ENCODE assay signal across 10 cellular contexts in genomic region chr20:38418509-38419204, GRCh38. TPM values are rescaled to one million over a fixed set of nuclear protein-coding genes. Genes with fewer than 3 reads are reported as not detected.
DNase-seq lines count a peak whose midpoint lies in the region; ATAC-seq and TF ChIP-seq lines count a peak whose summit lies in the region.
"Had no signal": no experiment of that assay in that cellular context is flagged by ENCODE, and none has a peak within 500 bp of the region (broad histone marks: within the 10 kb centered on the region; RNA-seq: fewer than 3 reads in every experiment).

No MANE protein-coding gene starts in this region.

- no peaks in the 10 kb centered on the region for H3K9me3 Mint-ChIP-seq in natural killer cell treated with Interleukin-12 subunit alpha and Interleukin-12 subunit beta and Interleukin-15 and Interleukin-18, amount 100 ng/mL, for 72 hours
- H3K9me3 Mint-ChIP-seq in natural killer cell, result no peaks in the 10 kb centered on the region
- H3K9me3 Mint-ChIP-seq: dendritic cell treated with granulocyte-macrophage colony-stimulating factor and Interleukin-4, amounts not matched to agents 40 ng/mL and 50 ng/mL, for 4 days had no signal

- peak; percentile 21 to 30 for ATAC-seq in natural killer cell treated with Interleukin-12 subunit alpha and Interleukin-12 subunit beta and Interleukin-15 and Interleukin-18, amount 100 ng/mL, for 72 hours
- ATAC-seq in natural killer cell (no peak), left colon (peak; percentile 40), HG03045 (IDR thresholded peaks at IDR 0.05; ENCODE audit: unreplicated experiment) (no peak), GM18517 (IDR thresholded peaks at IDR 0.05; ENCODE audit: unreplicated experiment) (no peak)

- peaks cover 48% of the 10 kb centered on the region for H3K36me3 Mint-ChIP-seq in natural killer cell treated with Interleukin-12 subunit alpha and Interleukin-12 subunit beta and Interleukin-15 and Interleukin-18, amount 100 ng/mL, for 72 hours
- H3K36me3 Mint-ChIP-seq in natural killer cell, result peaks cover 9% of the 10 kb centered on the region

- no peak overlapping the region for H3K4me3 ChIP-seq in astrocyte of the spinal cord (ENCODE audit: low read depth, low read length)
- H3K4me3 ChIP-seq: BLaER1 had no signal

- in situ Hi-C loops in astrocyte of the spinal cord (cut with HindIII; ENCODE audit: low sequenced_read_pairs), result no loop called here

- H3K27me3 Mint-ChIP-seq in natural killer cell treated with Interleukin-12 subunit alpha and Interleukin-12 subunit beta and Interleukin-15 and Interleukin-18, amount 100 ng/mL, for 72 hours, result no peaks in the 10 kb centered on the region
- no peaks in the 10 kb centered on the region for H3K27me3 Mint-ChIP-seq in natural killer cell (ENCODE audit: low read depth in 2 of 2)
- H3K27me3 Mint-ChIP-seq: dendritic cell treated with granulocyte-macrophage colony-stimulating factor and Interleukin-4, amounts not matched to agents 40 ng/mL and 50 ng/mL, for 4 days had no signal

- TF ChIP-seq CTCF in natural killer cell (IDR thresholded peaks at IDR 0.05), result no peak
- no peak for TF ChIP-seq CTCF in astrocyte of the spinal cord (IDR thresholded peaks at IDR 0.05; ENCODE audit: low read depth, low read length)

- H3K4me3 Mint-ChIP-seq in natural killer cell treated with Interleukin-12 subunit alpha and Interleukin-12 subunit beta and Interleukin-15 and Interleukin-18, amount 100 ng/mL, for 72 hours, result no peak overlapping the region
- no peak overlapping the region for H3K4me3 Mint-ChIP-seq in natural killer cell
- H3K4me3 Mint-ChIP-seq: dendritic cell treated with granulocyte-macrophage colony-stimulating factor and Interleukin-4, amounts not matched to agents 40 ng/mL and 50 ng/mL, for 4 days had no signal

- no peak for DNase-seq in natural killer cell treated with Interleukin-12 subunit alpha and Interleukin-12 subunit beta and Interleukin-15 and Interleukin-18, amount 100 ng/mL, for 72 hours (ENCODE audit: low spot score)
- DNase-seq in natural killer cell (no peak), astrocyte of the spinal cord (ENCODE audit: low read depth, low spot score) (peak; percentile 27), left colon (no peak), NCI-H1048 (lab: John Stamatoyannopoulos, UW) (no peak), NCI-H69 (lab: John Stamatoyannopoulos, UW) (no peak)

- H3K27ac Mint-ChIP-seq in natural killer cell treated with Interleukin-12 subunit alpha and Interleukin-12 subunit beta and Interleukin-15 and Interleukin-18, amount 100 ng/mL, for 72 hours, result peak overlapping the region in 1 of 2 donors; percentile 64
- H3K27ac Mint-ChIP-seq in natural killer cell, result no peak overlapping the region
- H3K27ac Mint-ChIP-seq: dendritic cell treated with granulocyte-macrophage colony-stimulating factor and Interleukin-4, amounts not matched to agents 40 ng/mL and 50 ng/mL, for 4 days had no signal

- H3K4me1 Mint-ChIP-seq in natural killer cell treated with Interleukin-12 subunit alpha and Interleukin-12 subunit beta and Interleukin-15 and Interleukin-18, amount 100 ng/mL, for 72 hours (ENCODE audit: low read depth in 2 of 2), result peaks cover 0 to 21% of the 10 kb centered on the region in 2 donors
- peaks cover 0 to 12% of the 10 kb centered on the region in 2 donors for H3K4me1 Mint-ChIP-seq in natural killer cell

- intact Hi-C loops in natural killer cell (cut with micrococcal nuclease), result no loop called here
- intact Hi-C loops in left colon (cut with DNase I, micrococcal nuclease), result no loop called here

RNA-seq across cellular contexts. Expression of gene SNHG17, which starts 16.5 kb away (rescaled TPM):
- total RNA-seq in natural killer cell treated with Interleukin-12 subunit alpha and Interleukin-12 subunit beta and Interleukin-15 and Interleukin-18, amount 100 ng/mL, for 72 hours, result 100 to 1,000 TPM in 1 of 2 donors, 10 to 100 TPM in 1; 71.4 to 182 TPM
- total RNA-seq in natural killer cell, result 10 to 100 TPM; 53.5 to 64.0 (median 53.8) TPM
- total RNA-seq in left colon, result 10 to 100 TPM; 15.8 to 43.5 TPM

RNA-seq across cellular contexts. Expression of gene RALGAPB, which starts 54.0 kb away (rescaled TPM):
- total RNA-seq in natural killer cell treated with Interleukin-12 subunit alpha and Interleukin-12 subunit beta and Interleukin-15 and Interleukin-18, amount 100 ng/mL, for 72 hours, result 10 to 100 TPM; 37.7 to 41.4 TPM
- total RNA-seq in natural killer cell (10 to 100 TPM; 45.1 to 73.1 (median 57.4) TPM), left colon (10 to 100 TPM; 37.1 to 44.4 TPM)

Comparison
In these comparisons a context has a peak if more than half of its experiments do, and no peak if none do; other contexts are left out.
1. ATAC-seq: peak in natural killer cell treated with Interleukin-12 subunit alpha and Interleukin-12 subunit beta and Interleukin-15 and Interleukin-18, amount 100 ng/mL, for 72 hours (2 of 2) and left colon (single experiment); none in natural killer cell (0 of 3), HG03045 (single experiment) and GM18517 (single experiment).